ENCODE assay signal across 18 cellular contexts in genomic region chr4:118741456-118741855, GRCh38. TPM values are rescaled to one million over a fixed set of nuclear protein-coding genes. Genes with fewer than 3 reads are reported as not detected.
A peak's percentile ranks its signal among the peaks of the same experiment; 100 is the strongest.
DNase-seq lines count a peak whose midpoint lies in the region; ATAC-seq and TF ChIP-seq lines count a peak whose summit lies in the region.
"Had no signal": no experiment of that assay in that cellular context is flagged by ENCODE, and none has a peak within 500 bp of the region (broad histone marks: within the 10 kb centered on the region; RNA-seq: fewer than 3 reads in every experiment).

No MANE protein-coding gene starts in this region.

- intact Hi-C loops in tibial artery (cut with DNase I; ENCODE audit: low total_unique reads) = loop anchor here (5.0 to 10.0 kb wide), 2 partner anchors 143 to 231 kb away; partner anchors contain the start of gene SYNPO2

- H3K36me3 Mint-ChIP-seq in CD8-positive, alpha-beta memory T cell = peaks cover 11 to 78% (median 22%) of the 10 kb centered on the region in 3 donors
- H3K36me3 Mint-ChIP-seq: neural progenitor cell had no signal

- H3K27ac ChIP-seq in gastroesophageal sphincter = peak overlapping the region; percentile 68 to 79 (median 74)
- H3K27ac ChIP-seq in neuronal stem cell (replicated peaks; ENCODE audit: low read length) = no peak overlapping the region
- H3K27ac ChIP-seq in tibial artery = peak overlapping the region; percentile 36 to 51
- H3K27ac ChIP-seq in CD8-positive, alpha-beta memory T cell (ENCODE audit: low read depth, low read length) = no peak overlapping the region
- H3K27ac ChIP-seq: neural progenitor cell had no signal

- no peak overlapping the region for H4K91ac ChIP-seq in neuronal stem cell (ENCODE audit: low read depth, low read length, poor library complexity)

- H3K36me3 ChIP-seq in gastroesophageal sphincter (peaks cover 0 to 48% of the 10 kb centered on the region in 2 donors), neuronal stem cell (replicated peaks in 1 of 2; ENCODE audit: control insufficient read depth in 2 of 2, insufficient read depth in 2 of 2, low read length in 2 of 2) (peaks cover 12 to 35% of the 10 kb centered on the region in 2 donors), tibial artery (peaks cover 29 to 54% (median 46%) of the 10 kb centered on the region in 3 donors)
- peaks cover 20% of the 10 kb centered on the region for H3K36me3 ChIP-seq in CD8-positive, alpha-beta memory T cell (ENCODE audit: insufficient read depth, low read length)
- H3K36me3 ChIP-seq: neural progenitor cell had no signal

- H2BK12ac ChIP-seq in neuronal stem cell (ENCODE audit: low read length) = no peak overlapping the region

- no peak overlapping the region for H4K8ac ChIP-seq in neuronal stem cell (ENCODE audit: low read depth, low read length)

- no peak overlapping the region for H2BK5ac ChIP-seq in neuronal stem cell (ENCODE audit: low read length)

- H2AK5ac ChIP-seq in neuronal stem cell (ENCODE audit: low read depth, low read length) = no peak overlapping the region

- H3K9me3 ChIP-seq in gastroesophageal sphincter (no peaks in the 10 kb centered on the region), neuronal stem cell (replicated peaks in 1 of 2; ENCODE audit: control insufficient read depth in 2 of 2, insufficient read depth in 1 of 2, low read depth in 1 of 2, low read length in 2 of 2) (no peaks in the 10 kb centered on the region), tibial artery (no peaks in the 10 kb centered on the region)
- H3K9me3 ChIP-seq in CD8-positive, alpha-beta memory T cell (ENCODE audit: low read length) = no peaks in the 10 kb centered on the region

- no peak for TF ChIP-seq POLR2A in gastroesophageal sphincter (IDR thresholded peaks at IDR 0.05)

- CTCF ChIA-PET in CD8-positive, alpha-beta memory T cell (lab: Charles Lee) = interaction anchor here (0.7 kb wide), 1 partner anchor 149 kb away, joined by 5 read pairs; no protein-coding TSS in a partner anchor

- H2BK120ac ChIP-seq in neuronal stem cell (ENCODE audit: low read depth, low read length) = no peak overlapping the region

- H3K4ac ChIP-seq in neuronal stem cell (ENCODE audit: low read length) = no peak overlapping the region

- no peak overlapping the region for H3K27ac Mint-ChIP-seq in CD8-positive, alpha-beta memory T cell
- H3K27ac Mint-ChIP-seq: activated naive CD4-positive, alpha-beta T cell treated with anti-CD3 and anti-CD28 coated beads, Interleukin-2, amount 10 ng/mL, durations not matched to agents 7 days and 5 days; B cell; memory B cell; neural progenitor cell; stimulated activated naive CD8-positive, alpha-beta T cell treated with anti-CD3 and anti-CD28 coated beads, Interleukin-15, Interleukin-2, amounts not matched to agents 100 ng/mL and 50 ng/mL, for 24 hours had no signal

- H3K9ac ChIP-seq in neuronal stem cell (ENCODE audit: low read depth, low read length, poor library complexity) = no peak overlapping the region
- H3K9ac ChIP-seq: neural progenitor cell had no signal

- H3K4me1 Mint-ChIP-seq in CD8-positive, alpha-beta memory T cell = no peaks in the 10 kb centered on the region
- H3K4me1 Mint-ChIP-seq: activated naive CD4-positive, alpha-beta T cell treated with anti-CD3 and anti-CD28 coated beads, Interleukin-2, amount 10 ng/mL, durations not matched to agents 7 days and 5 days; B cell had no signal

- H3K4me1 ChIP-seq in gastroesophageal sphincter (peaks cover 15 to 80% (median 29%) of the 10 kb centered on the region in 3 donors), neuronal stem cell (ENCODE audit: control insufficient read depth in 2 of 2, insufficient read depth in 1 of 2, low read depth in 1 of 2, low read length in 2 of 2) (peaks cover 0 to 9% of the 10 kb centered on the region in 2 donors), tibial artery (peaks cover 0 to 42% (median 18%) of the 10 kb centered on the region in 4 donors)
- H3K4me1 ChIP-seq in CD8-positive, alpha-beta memory T cell (ENCODE audit: insufficient read depth, low read length) = no peaks in the 10 kb centered on the region
- H3K4me1 ChIP-seq: neural progenitor cell had no signal

- peak overlapping the region; percentile 47 for H2AFZ ChIP-seq in neuronal stem cell (ENCODE audit: low read length)
- H2AFZ ChIP-seq: neural progenitor cell had no signal

- no peak for TF ChIP-seq CTCF in gastroesophageal sphincter (IDR thresholded peaks at IDR 0.05)
- no peak for TF ChIP-seq CTCF in tibial artery (IDR thresholded peaks at IDR 0.05)

- DNase-seq in neuronal stem cell (ENCODE audit: low spot score) = no peak
- DNase-seq in tibial artery = no peak
- no peak for DNase-seq in GDM1 (lab: John Stamatoyannopoulos, UW)
- no peak for DNase-seq in CD8-positive, alpha-beta memory T cell
- DNase-seq: activated naive CD4-positive, alpha-beta T cell treated with anti-CD3 and anti-CD28 coated beads, Interleukin-2, amount 10 ng/mL, durations not matched to agents 7 days and 5 days; effector CD8-positive, alpha-beta T cell; foreskin melanocyte; NCI-H1417 treated with DMSO at 0.1 percent for 48 hours; NK-92 treated with Interleukin-12 subunit alpha and Interleukin-12 subunit beta, amount 100 ng/mL, for 24 hours had no signal

- H3K27me3 Mint-ChIP-seq in CD8-positive, alpha-beta memory T cell = no peaks in the 10 kb centered on the region
- H3K27me3 Mint-ChIP-seq: activated naive CD4-positive, alpha-beta T cell treated with anti-CD3 and anti-CD28 coated beads, Interleukin-2, amount 10 ng/mL, durations not matched to agents 7 days and 5 days; B cell; memory B cell; stimulated activated naive CD8-positive, alpha-beta T cell treated with anti-CD3 and anti-CD28 coated beads, Interleukin-15, Interleukin-2, amounts not matched to agents 100 ng/mL and 50 ng/mL, for 24 hours had no signal

- H3K9me3 Mint-ChIP-seq in CD8-positive, alpha-beta memory T cell = no peaks in the 10 kb centered on the region
- H3K9me3 Mint-ChIP-seq: activated naive CD4-positive, alpha-beta T cell treated with anti-CD3 and anti-CD28 coated beads, Interleukin-2, amount 10 ng/mL, durations not matched to agents 7 days and 5 days; memory B cell; neural progenitor cell; stimulated activated naive CD8-positive, alpha-beta T cell treated with anti-CD3 and anti-CD28 coated beads, Interleukin-15, Interleukin-2, amounts not matched to agents 100 ng/mL and 50 ng/mL, for 24 hours had no signal

- H3K4me3 Mint-ChIP-seq in CD8-positive, alpha-beta memory T cell = no peak overlapping the region
- H3K4me3 Mint-ChIP-seq: activated naive CD4-positive, alpha-beta T cell treated with anti-CD3 and anti-CD28 coated beads, Interleukin-2, amount 10 ng/mL, durations not matched to agents 7 days and 5 days; B cell; memory B cell; neural progenitor cell; stimulated activated naive CD8-positive, alpha-beta T cell treated with anti-CD3 and anti-CD28 coated beads, Interleukin-15, Interleukin-2, amounts not matched to agents 100 ng/mL and 50 ng/mL, for 24 hours had no signal

- H3K27me3 ChIP-seq in gastroesophageal sphincter (no peaks in the 10 kb centered on the region), neuronal stem cell (ENCODE audit: control insufficient read depth in 3 of 3, insufficient read depth in 3 of 3, low read depth in 1 of 3, low read length in 3 of 3) (no peaks in the 10 kb centered on the region), tibial artery (no peaks in the 10 kb centered on the region)
- no peaks in the 10 kb centered on the region for H3K27me3 ChIP-seq in CD8-positive, alpha-beta memory T cell (ENCODE audit: insufficient read depth, low read length, poor library complexity, severe bottlenecking)
- H3K27me3 ChIP-seq: neural progenitor cell had no signal

- no peak overlapping the region for H3K14ac ChIP-seq in neuronal stem cell (ENCODE audit: low read length)

- ATAC-seq in SK-N-SH treated with all-trans-retinoic acid at 6 μM for 48 hours (peak; percentile 48), gastroesophageal sphincter (peak; percentile 21), HG03457 (IDR thresholded peaks at IDR 0.05; ENCODE audit: unreplicated experiment) (no peak), GM18870 (IDR thresholded peaks at IDR 0.05; ENCODE audit: unreplicated experiment) (no peak)
- ATAC-seq: activated CD4-positive, CD25-positive, alpha-beta regulatory T cell treated with anti-CD3 and anti-CD28 coated beads, Interleukin-2, amount 50 U/mL, for 24 hours had no signal

- H3K4me3 ChIP-seq in gastroesophageal sphincter = peak overlapping the region; percentile 22 to 24
- no peak overlapping the region for H3K4me3 ChIP-seq in neuronal stem cell (ENCODE audit: low read length in 2 of 2)
- H3K4me3 ChIP-seq in tibial artery = peak overlapping the region; percentile 11 to 12
- H3K4me3 ChIP-seq in CD8-positive, alpha-beta memory T cell (ENCODE audit: low read length) = no peak overlapping the region
- H3K4me3 ChIP-seq: neural progenitor cell had no signal

- H2BK15ac ChIP-seq in neuronal stem cell (ENCODE audit: low read length) = no peak overlapping the region

- no peak for TF ChIP-seq EP300 in gastroesophageal sphincter (IDR thresholded peaks at IDR 0.05)

- H3K23ac ChIP-seq in neuronal stem cell (ENCODE audit: low read depth, low read length, poor library complexity) = no peak overlapping the region

- H3K79me1 ChIP-seq in neuronal stem cell (ENCODE audit: low read depth, low read length) = no peaks in the 10 kb centered on the region

- no peak overlapping the region for H3K18ac ChIP-seq in neuronal stem cell (ENCODE audit: low read length)

- POLR2A ChIA-PET in CD8-positive, alpha-beta memory T cell (lab: Charles Lee) = no interaction called here

- H3K4me2 ChIP-seq in neuronal stem cell (ENCODE audit: insufficient read depth, low read length, poor library complexity, severe bottlenecking) = no peak overlapping the region
- H3K4me2 ChIP-seq: neural progenitor cell had no signal

- WGBS in gastroesophageal sphincter (ENCODE audit: low coverage in 1 of 2), 2 donors = 0 to 28% methylated on average over 5 of the region's 5 CpGs
- WGBS in neuronal stem cell (ENCODE audit: extremely low coverage in 2 of 2, insufficient read length in 2 of 2, insufficient replicate concordance in 1 of 2), 2 donors = no CpG with 5 or more reads among the region's 5 CpGs

TF ChIP-seq in SK-N-SH treated with all-trans-retinoic acid at 6 μM for 48 hours, 23 proteins besides CTCF, POLR2A, EP300 and RAD21 (continues in another document):
- TF ChIP-seq ZFP3 (CRISPR knock-in tag; IDR thresholded peaks at IDR 0.05) (no peak), TCF4 (CRISPR knock-in tag; IDR thresholded peaks at IDR 0.05; ENCODE audit: borderline replicate concordance) (no peak), ISL1 (CRISPR knock-in tag; IDR thresholded peaks at IDR 0.05) (no peak), ZNF565 (CRISPR knock-in tag; conservative IDR thresholded peaks at IDR 0.05; ENCODE audit: low read depth) (no peak)

RNA-seq across cellular contexts. Expression of gene METTL14, which starts 56.3 kb away (rescaled TPM):
- total RNA-seq in gastroesophageal sphincter = 10 to 100 TPM; 47.0 to 83.9 (median 65.9) TPM
- polyA plus RNA-seq in neuronal stem cell (2013, experiment 1 of 2) = 25.0 TPM
- polyA plus RNA-seq in neuronal stem cell (2013, experiment 2 of 2) = 22.3 TPM
- total RNA-seq in CD8-positive, alpha-beta memory T cell = 10 to 100 TPM; 42.9 to 46.8 TPM
- 36.7 TPM for polyA plus RNA-seq in CD8-positive, alpha-beta memory T cell

Comparison
In these comparisons a context has a peak if more than half of its experiments do, and no peak if none do; other contexts are left out.
1. ATAC-seq: peak in SK-N-SH treated with all-trans-retinoic acid at 6 μM for 48 hours (single experiment) and gastroesophageal sphincter (single experiment); none in HG03457 (single experiment) and GM18870 (single experiment).
2. H3K27ac ChIP-seq: peak in gastroesophageal sphincter (4 of 4) and tibial artery (2 of 2); none in neuronal stem cell (single experiment) and CD8-positive, alpha-beta memory T cell (single experiment).
3. H3K4me3 ChIP-seq: peak in gastroesophageal sphincter (2 of 2) and tibial artery (2 of 2); none in neuronal stem cell (0 of 2) and CD8-positive, alpha-beta memory T cell (single experiment).